Comparison of ENCODE assay signal across 19 cellular contexts in genomic region chr9:38022203-38022602, GRCh38. TPM values are rescaled to one million over a fixed set of nuclear protein-coding genes. Genes with fewer than 3 reads are reported as not detected.
A peak's percentile ranks its signal among the peaks of the same experiment; 100 is the strongest.
DNase-seq lines count a peak whose midpoint lies in the region; ATAC-seq, FAIRE-seq and TF ChIP-seq lines count a peak whose summit lies in the region.
"Had no signal": no experiment of that assay in that cellular context is flagged by ENCODE, and none has a peak within 500 bp of the region (broad histone marks: within the 10 kb centered on the region; RNA-seq: fewer than 3 reads in every experiment).

No MANE protein-coding gene starts in this region.

- FAIRE-seq in H1 (lab: Jason Lieb, UNC), result no peak
- FAIRE-seq: GM19239 had no signal

- no peak overlapping the region for H4K8ac ChIP-seq in H1 (ENCODE audit: extremely low read depth, insufficient read depth, low read length)

- TF ChIP-seq CTCF in H1 (IDR thresholded peaks at IDR 0.05; ENCODE audit: control extremely low read depth in 1 of 3, insufficient read depth in 1 of 3, low read depth in 1 of 3, low read length in 3 of 3), result no peak

- H3K9ac ChIP-seq in H1 (replicated peaks in 1 of 4; ENCODE audit: extremely low read depth in 1 of 4, low read depth in 3 of 4, low read length in 3 of 4), result no peak overlapping the region

- H3K4me1 ChIP-seq in H1 (replicated peaks in 1 of 4; ENCODE audit: control insufficient read depth in 3 of 4, insufficient read depth in 4 of 4, low read length in 3 of 4), result peaks cover 46 to 80% (median 56%) of the 10 kb centered on the region in 4 experiments

- H4K91ac ChIP-seq in H1 (replicated peaks; ENCODE audit: insufficient read length, low read length), result no peak overlapping the region

- no peak for ATAC-seq in GM18498 (IDR thresholded peaks at IDR 0.05; ENCODE audit: unreplicated experiment)
- no peak for ATAC-seq in HG03045 (IDR thresholded peaks at IDR 0.05; ENCODE audit: unreplicated experiment)
- ATAC-seq in GM21619 (IDR thresholded peaks at IDR 0.05; ENCODE audit: unreplicated experiment), result no peak
- ATAC-seq: activated T-cell treated with anti-CD3 and anti-CD28 coated beads, Interleukin-2, amount 50 U/mL, for 72 hours; CD8-positive, alpha-beta T cell; heart right ventricle had no signal

- CTCF ChIA-PET in H1 (lab: Charles Lee; ENCODE audit: partially characterized antibody), result interaction anchor here (0.6 to 1.9 kb wide), 6 partner anchors 10 to 497 kb away, joined by 3 to 10 read pairs (median 4); no protein-coding TSS in a partner anchor

- TF ChIP-seq RAD21 in H1 (IDR thresholded peaks at IDR 0.05 in 1 of 2, conservative IDR thresholded peaks at IDR 0.05 in 1 of 2; ENCODE audit: low read depth in 2 of 2, low read length in 2 of 2), result no peak

- 87% methylated on average over 11 of the region's 11 CpGs; no CpG with 5 or more reads in 1 of the 2 experiments for WGBS in H1 (ENCODE audit: extremely low coverage in 1 of 2, insufficient coverage in 1 of 2, insufficient read length in 1 of 2, insufficient replicate concordance in 2 of 2, low coverage in 1 of 2, low lambda C conversion rate in 2 of 2, missing lambda C conversion rate in 1 of 2), 2 experiments

- H3K4ac ChIP-seq in H1 (replicated peaks; ENCODE audit: insufficient read length, low read depth, low read length), result no peak overlapping the region

- H2AK5ac ChIP-seq in H1 (ENCODE audit: low read depth, low read length), result peak overlapping the region; percentile 84

- no peaks in the 10 kb centered on the region for H3K23me2 ChIP-seq in H1 (ENCODE audit: low read depth, low read length)

- H2BK120ac ChIP-seq in H1 (replicated peaks; ENCODE audit: low read depth, low read length), result no peak overlapping the region

- POLR2A ChIA-PET in H1 (lab: Charles Lee; ENCODE audit: partially characterized antibody), result interaction anchor here (1.0 kb wide), 1 partner anchor 98 kb away, joined by 3 read pairs; no protein-coding TSS in a partner anchor

- no peak overlapping the region for H3K23ac ChIP-seq in H1 (ENCODE audit: insufficient read length)

- DNase-seq in DMS53 (lab: John Stamatoyannopoulos, UW) (peak; percentile 69), DMS53 treated with DMSO at 0.1 percent for 48 hours (lab: John Stamatoyannopoulos, UW; ENCODE audit: unreplicated experiment) (no peak), NCI-H510A (lab: John Stamatoyannopoulos, UW) (peak; percentile 32), H1 (ENCODE audit: low read depth in 1 of 2, low spot score in 2 of 2) (no peak), retina (peak; percentile 31)
- DNase-seq: activated CD4-positive, alpha-beta T cell treated with anti-CD3 and anti-CD28 coated beads for 48 hours; activated T-cell treated with anti-CD3 and anti-CD28 coated beads, Interleukin-2, amount 50 U/mL, for 72 hours; CD8-positive, alpha-beta T cell; heart right ventricle; kidney glomerular epithelial cell; NCI-H524 treated with DMSO at 0.1 percent for 48 hours; Right ventricle myocardium superior; stimulated activated CD4-positive, alpha-beta T cell treated with anti-CD3 and anti-CD28 coated beads, Interleukin-1b, Interleukin-23, amount 100 ng/mL, for 48 hours; T-helper 9 cell had no signal

- H3K9me3 ChIP-seq in H1 (ENCODE audit: insufficient read depth in 2 of 2, low read depth in 1 of 2, low read length in 1 of 2), result no peaks in the 10 kb centered on the region
- H3K9me3 ChIP-seq: heart right ventricle had no signal

- H3K79me2 ChIP-seq in H1 (ENCODE audit: control insufficient read depth in 1 of 2, insufficient read depth in 2 of 2, low read length in 2 of 2), result peaks cover 0 to 11% of the 10 kb centered on the region in 2 experiments; a peak in 1 of 4 replicates

- H3K4me3 ChIP-seq in H1 (ENCODE audit: extremely low read depth in 1 of 4, insufficient read depth in 2 of 4, low read depth in 3 of 4, low read length in 4 of 4), result no peak overlapping the region
- H3K4me3 ChIP-seq: heart right ventricle had no signal

- no peaks in the 10 kb centered on the region for H3K36me3 ChIP-seq in H1 (ENCODE audit: control insufficient read depth in 2 of 4, insufficient read depth in 4 of 4, low read length in 3 of 4)

- H2BK12ac ChIP-seq in H1 (ENCODE audit: low read depth, low read length), result peak overlapping the region; percentile 53; the same call in 1 of the 2 replicates

- H4K20me1 ChIP-seq in H1 (replicated peaks in 1 of 2; ENCODE audit: control insufficient read depth in 1 of 2, insufficient read depth in 2 of 2, low read length in 2 of 2), result no peaks in the 10 kb centered on the region

- no peak overlapping the region for H4K5ac ChIP-seq in H1 (ENCODE audit: insufficient read length, low read depth, low read length)

- H3K4me2 ChIP-seq in H1 (ENCODE audit: insufficient read depth in 1 of 2, low read depth in 2 of 2, low read length in 2 of 2), result no peak overlapping the region

- H3K18ac ChIP-seq in H1 (ENCODE audit: extremely low read depth, low read length), result 0 out of 2 replicates have a peak overlapping the region, but pooled peaks have one; percentile 11

- H3K14ac ChIP-seq in H1 (ENCODE audit: insufficient read length), result no peak overlapping the region

- TF ChIP-seq POLR2A in H1 (IDR thresholded peaks at IDR 0.05; ENCODE audit: control extremely low read depth in 1 of 2, low read depth in 2 of 2, low read length in 2 of 2), result no peak

- TF ChIP-seq EP300 in H1 (IDR thresholded peaks at IDR 0.05; ENCODE audit: borderline replicate concordance in 1 of 2, low read depth in 2 of 2, low read length in 2 of 2), result no peak

- no peak overlapping the region for H2AFZ ChIP-seq in H1 (ENCODE audit: low read length)

- no peak overlapping the region for H2BK20ac ChIP-seq in H1 (ENCODE audit: low read length)

- peaks cover 12% of the 10 kb centered on the region for H3K79me1 ChIP-seq in H1 (ENCODE audit: low read depth, low read length)

- no peaks in the 10 kb centered on the region for H3K27me3 ChIP-seq in H1 (replicated peaks in 1 of 4; ENCODE audit: control insufficient read depth in 3 of 4, extremely low read depth in 1 of 4, insufficient read depth in 3 of 4, low read length in 3 of 4)
- H3K27me3 ChIP-seq: heart right ventricle had no signal

- H3K56ac ChIP-seq in H1 (replicated peaks; ENCODE audit: insufficient read length, low read depth, low read length), result no peak overlapping the region

- no peak overlapping the region for H2BK5ac ChIP-seq in H1 (ENCODE audit: low read depth, low read length)

- no peak overlapping the region for H3K27ac ChIP-seq in H1 (ENCODE audit: low read depth, low read length)
- H3K27ac ChIP-seq: 22Rv1 had no signal

- H2BK15ac ChIP-seq in H1 (ENCODE audit: low read length), result 0 out of 2 replicates have a peak overlapping the region, but pooled peaks have one; percentile 36

TF ChIP-seq in H1, 55 proteins besides CTCF, POLR2A, EP300 and RAD21 (continues in another document):
- TF ChIP-seq CTBP2 (IDR thresholded peaks at IDR 0.05; ENCODE audit: borderline replicate concordance, insufficient read depth, insufficient read length, low read length), result no peak
- no peak for TF ChIP-seq RXRA (IDR thresholded peaks at IDR 0.05; ENCODE audit: insufficient read depth, low read depth, low read length)
- TF ChIP-seq, protein P1, sequence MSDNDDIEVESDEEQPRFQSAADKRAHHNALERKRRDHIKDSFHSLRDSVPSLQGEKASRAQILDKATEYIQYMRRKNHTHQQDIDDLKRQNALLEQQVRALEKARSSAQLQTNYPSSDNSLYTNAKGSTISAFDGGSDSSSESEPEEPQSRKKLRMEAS (IDR thresholded peaks at IDR 0.05), result no peak
- no peak for TF ChIP-seq TBP (IDR thresholded peaks at IDR 0.05; ENCODE audit: low read depth, low read length)
- TF ChIP-seq EGR1 (IDR thresholded peaks at IDR 0.05; ENCODE audit: borderline replicate concordance, low read depth, low read length), result no peak
- no peak for TF ChIP-seq SIRT6 (IDR thresholded peaks at IDR 0.05; ENCODE audit: low read length)
- TF ChIP-seq ATF2 (IDR thresholded peaks at IDR 0.05; ENCODE audit: low read length), result no peak

RNA-seq across cellular contexts. Expression of gene SHB, which starts 46.8 kb away (rescaled TPM):
- 12.6 and 13.7 TPM in 2 replicates for total RNA-seq in H1 (2021; fragmentation: NEBNext Ultra II Directional; extraction: Animal tissue kit (Norgen Biotek cat#: 25700))
- polyA plus RNA-seq in H1 (2011; rRNA removed), result 4.1 and 7.1 TPM in 2 replicates
- 7.7 TPM for polyA plus RNA-seq in H1 (2011; cell fraction: cytosol; rRNA removed)
- polyA plus RNA-seq in H1 (2011; cell fraction: nucleus; rRNA removed), result 8.0 TPM
- 5.9 to 8.4 TPM (median 7.6 TPM) in 4 replicates for polyA plus RNA-seq in H1 (2012, experiment 1 of 2)
- 6.2 TPM for polyA plus RNA-seq in H1 (2012, experiment 2 of 2)
- 4.7 TPM for polyA plus RNA-seq in H1 (2013, experiment 1 of 2)
- 5.2 TPM for polyA plus RNA-seq in H1 (2013, experiment 2 of 2)
- 3.8 and 6.1 TPM in 2 replicates for polyA minus RNA-seq in H1 (2011; rRNA and poly(A)+ RNA removed)
- polyA minus RNA-seq in H1 (2011; cell fraction: cytosol; rRNA and poly(A)+ RNA removed), result 9.8 TPM
- 12.9 TPM for polyA minus RNA-seq in H1 (2011; cell fraction: nucleus; rRNA and poly(A)+ RNA removed)

Comparison
In these comparisons a context has a peak if more than half of its experiments do, and no peak if none do; other contexts are left out.
1. DNase-seq: peak in DMS53 (single experiment), NCI-H510A (single experiment) and retina (single experiment); none in DMS53 treated with DMSO at 0.1 percent for 48 hours (single experiment) and H1 (0 of 2).